Comparison of ENCODE assay signal across 1 cellular context in the genomic region with DNA sequence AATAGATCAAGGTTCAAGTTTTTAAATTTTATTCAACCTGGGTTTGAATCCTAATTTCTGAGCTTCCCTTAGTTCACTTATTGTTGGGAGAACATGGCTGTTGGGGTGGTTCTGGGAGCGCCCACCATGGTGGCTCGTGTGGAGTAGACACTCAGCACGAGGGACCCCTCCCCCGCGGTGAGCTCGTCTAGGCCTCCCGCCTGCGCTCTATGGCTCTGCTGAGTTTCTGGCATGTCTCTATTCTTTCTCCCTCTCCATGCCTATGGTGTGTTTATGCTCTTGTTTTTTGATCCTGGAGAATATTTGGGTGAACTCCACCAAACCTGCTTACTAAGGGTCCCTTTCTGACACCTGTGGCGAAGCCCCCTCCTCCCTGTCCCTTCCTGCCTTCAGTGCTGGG.
TF ChIP-seq lines count a peak whose summit lies in the region.

No MANE protein-coding gene starts in this region.

TF ChIP-seq in HCT116, 20 proteins besides CTCF, POLR2A, EP300 and RAD21:
- TF ChIP-seq SIN3A (IDR thresholded peaks at IDR 0.05; ENCODE audit: low read depth), result no peak
- TF ChIP-seq, protein P1, sequence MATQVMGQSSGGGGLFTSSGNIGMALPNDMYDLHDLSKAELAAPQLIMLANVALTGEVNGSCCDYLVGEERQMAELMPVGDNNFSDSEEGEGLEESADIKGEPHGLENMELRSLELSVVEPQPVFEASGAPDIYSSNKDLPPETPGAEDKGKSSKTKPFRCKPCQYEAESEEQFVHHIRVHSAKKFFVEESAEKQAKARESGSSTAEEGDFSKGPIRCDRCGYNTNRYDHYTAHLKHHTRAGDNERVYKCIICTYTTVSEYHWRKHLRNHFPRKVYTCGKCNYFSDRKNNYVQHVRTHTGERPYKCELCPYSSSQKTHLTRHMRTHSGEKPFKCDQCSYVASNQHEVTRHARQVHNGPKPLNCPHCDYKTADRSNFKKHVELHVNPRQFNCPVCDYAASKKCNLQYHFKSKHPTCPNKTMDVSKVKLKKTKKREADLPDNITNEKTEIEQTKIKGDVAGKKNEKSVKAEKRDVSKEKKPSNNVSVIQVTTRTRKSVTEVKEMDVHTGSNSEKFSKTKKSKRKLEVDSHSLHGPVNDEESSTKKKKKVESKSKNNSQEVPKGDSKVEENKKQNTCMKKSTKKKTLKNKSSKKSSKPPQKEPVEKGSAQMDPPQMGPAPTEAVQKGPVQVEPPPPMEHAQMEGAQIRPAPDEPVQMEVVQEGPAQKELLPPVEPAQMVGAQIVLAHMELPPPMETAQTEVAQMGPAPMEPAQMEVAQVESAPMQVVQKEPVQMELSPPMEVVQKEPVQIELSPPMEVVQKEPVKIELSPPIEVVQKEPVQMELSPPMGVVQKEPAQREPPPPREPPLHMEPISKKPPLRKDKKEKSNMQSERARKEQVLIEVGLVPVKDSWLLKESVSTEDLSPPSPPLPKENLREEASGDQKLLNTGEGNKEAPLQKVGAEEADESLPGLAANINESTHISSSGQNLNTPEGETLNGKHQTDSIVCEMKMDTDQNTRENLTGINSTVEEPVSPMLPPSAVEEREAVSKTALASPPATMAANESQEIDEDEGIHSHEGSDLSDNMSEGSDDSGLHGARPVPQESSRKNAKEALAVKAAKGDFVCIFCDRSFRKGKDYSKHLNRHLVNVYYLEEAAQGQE (IDR thresholded peaks at IDR 0.05; ENCODE audit: low read depth), result no peak
- TF ChIP-seq ZNF274 (IDR thresholded peaks at IDR 0.05; ENCODE audit: low read depth, low read length), result no peak
TF ChIP-seq in HCT116: peak in this region for 0.
